33 cellular contexts compared by ENCODE assay signal in the genomic region with DNA sequence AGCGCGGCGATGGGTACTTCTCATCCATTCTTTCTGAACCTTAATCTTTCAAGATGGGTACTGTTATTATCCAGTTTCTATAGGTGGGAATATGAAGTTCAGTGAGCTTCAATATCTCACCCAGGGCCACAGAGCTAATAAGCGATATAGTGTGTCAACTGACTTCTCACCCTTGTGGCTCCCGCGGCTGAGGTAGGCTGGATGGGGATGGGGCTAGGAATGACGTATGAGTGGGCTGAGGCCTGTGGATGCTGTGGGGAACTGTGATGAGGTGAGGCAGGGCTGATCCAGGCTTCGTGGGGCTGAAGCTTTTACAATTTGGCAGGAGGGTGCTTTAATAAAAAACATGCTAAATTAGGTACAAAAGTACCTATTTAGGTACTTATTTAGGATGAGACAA. TPM values are rescaled to one million over a fixed set of nuclear protein-coding genes. Genes with fewer than 3 reads are reported as not detected.
DNase-seq lines count a peak whose midpoint lies in the region; ATAC-seq and TF ChIP-seq lines count a peak whose summit lies in the region.
"Had no signal": no experiment of that assay in that cellular context is flagged by ENCODE, and none has a peak within 500 bp of the region (broad histone marks: within the 10 kb centered on the region; RNA-seq: fewer than 3 reads in every experiment).

No MANE protein-coding gene starts in this region.

- no peak for TF ChIP-seq CTCF in neural progenitor cell (IDR thresholded peaks at IDR 0.05)
- no peak for TF ChIP-seq CTCF in GM10248 (IDR thresholded peaks at IDR 0.05; ENCODE audit: control extremely low read depth, extremely low read depth, low read depth, missing control alignments)

- H3K4me3 Mint-ChIP-seq in neural progenitor cell = no peak overlapping the region
- H3K4me3 Mint-ChIP-seq: B cell; CD14-positive monocyte; CD4-positive, alpha-beta memory T cell; CD4-positive, alpha-beta T cell; CD4-positive, CD25-positive, alpha-beta regulatory T cell; CD8-positive, alpha-beta memory T cell; CD8-positive, alpha-beta T cell had no signal

- H4K8ac ChIP-seq in neuronal stem cell (ENCODE audit: low read depth, low read length) = no peak overlapping the region

- no peaks in the 10 kb centered on the region for H4K20me1 ChIP-seq in neural progenitor cell (ENCODE audit: low read depth)
- H4K20me1 ChIP-seq: BLaER1; BLaER1 treated with 17β-estradiol and CSF1 and Interleukin-3, amounts not matched to agents 10 nM and 100 nM had no signal

- H3K36me3 ChIP-seq in KOPT-K1 (ENCODE audit: insufficient read depth, low read length) (no peaks in the 10 kb centered on the region), neural progenitor cell (no peaks in the 10 kb centered on the region), neuronal stem cell (replicated peaks in 1 of 2; ENCODE audit: control insufficient read depth in 2 of 2, insufficient read depth in 2 of 2, low read length in 2 of 2) (no peaks in the 10 kb centered on the region)
- H3K36me3 ChIP-seq: BE2C; BLaER1; BLaER1 treated with 17β-estradiol and CSF1 and Interleukin-3, amounts not matched to agents 10 nM and 100 nM had no signal

- DNase-seq in neural progenitor cell (ENCODE audit: low spot score) (no peak), neuronal stem cell (ENCODE audit: low spot score) (no peak), NCI-H187 treated with DMSO at 0.1 percent for 48 hours (lab: John Stamatoyannopoulos, UW) (no peak), GM10248 (ENCODE audit: extremely low spot score) (no peak)
- DNase-seq: 8988T; ACHN; AML-193; BE2C; C1 segment of cervical spinal cord; Caco-2; Calu3; CD4-positive, alpha-beta memory T cell; CD4-positive, alpha-beta T cell; CD4-positive, CD25-positive, alpha-beta regulatory T cell; CD8-positive, alpha-beta memory T cell; CD8-positive, alpha-beta T cell; COR-L47; DMS 273 treated with DMSO at 0.1 percent for 48 hours; DMS153; DMS53; DMS79; DMS79 treated with DMSO at 0.1 percent for 48 hours; DND-41; EL had no signal

- no peak overlapping the region for H2AK5ac ChIP-seq in neuronal stem cell (ENCODE audit: low read depth, low read length)

- H2BK5ac ChIP-seq in neuronal stem cell (ENCODE audit: low read length) = no peak overlapping the region

- H3K27me3 ChIP-seq in neural progenitor cell = no peaks in the 10 kb centered on the region
- peaks cover 0 to 52% (median 0%) of the 10 kb centered on the region in 3 experiments for H3K27me3 ChIP-seq in neuronal stem cell (ENCODE audit: control insufficient read depth in 3 of 3, insufficient read depth in 3 of 3, low read depth in 1 of 3, low read length in 3 of 3)
- H3K27me3 ChIP-seq: BE2C; BLaER1; BLaER1 treated with 17β-estradiol and CSF1 and Interleukin-3, amounts not matched to agents 10 nM and 100 nM had no signal

- no peak overlapping the region for H3K4ac ChIP-seq in neuronal stem cell (ENCODE audit: low read length)

- H3K4me3 ChIP-seq in neural progenitor cell (no peak overlapping the region), neuronal stem cell (ENCODE audit: low read length in 2 of 2) (no peak overlapping the region)
- H3K4me3 ChIP-seq: A549; BLaER1; BLaER1 treated with 17β-estradiol and CSF1 and Interleukin-3, amounts not matched to agents 10 nM and 100 nM had no signal

- peak overlapping the region; percentile 77 for H3K18ac ChIP-seq in neuronal stem cell (ENCODE audit: low read length)

- H3K27ac ChIP-seq in KOPT-K1 (ENCODE audit: low read depth, low read length, poor library complexity, severe bottlenecking) (peak overlapping the region; percentile 63), neural progenitor cell (no peak overlapping the region), neuronal stem cell (replicated peaks; ENCODE audit: low read length) (no peak overlapping the region)
- H3K27ac ChIP-seq: 22Rv1; A549; BLaER1; BLaER1 treated with 17β-estradiol and CSF1 and Interleukin-3, amounts not matched to agents 10 nM and 100 nM; C4-2B had no signal

- CTCF ChIA-PET in GM10248 (lab: Yijun Ruan, JAX) = interaction anchor here (1.0 to 16.8 kb wide), 7 partner anchors 10 to 106 kb away, joined by 3 to 279 read pairs (median 5); a partner anchor contains a TSS

- H2BK15ac ChIP-seq in neuronal stem cell (ENCODE audit: low read length) = no peak overlapping the region

- H3K27me3 Mint-ChIP-seq in neural progenitor cell (ENCODE audit: insufficient read depth, low read depth) = peaks cover 7% of the 10 kb centered on the region

- no peak for ATAC-seq in GM21786 (IDR thresholded peaks at IDR 0.05; ENCODE audit: unreplicated experiment)
- ATAC-seq: A549; CD8-positive, alpha-beta T cell had no signal

- no peaks in the 10 kb centered on the region for H3K79me1 ChIP-seq in neuronal stem cell (ENCODE audit: low read depth, low read length)

- H3K4me1 ChIP-seq in neural progenitor cell (peaks cover 8% of the 10 kb centered on the region), neuronal stem cell (ENCODE audit: control insufficient read depth in 2 of 2, insufficient read depth in 1 of 2, low read depth in 1 of 2, low read length in 2 of 2) (peaks cover 2 to 5% of the 10 kb centered on the region in 2 donors)
- H3K4me1 ChIP-seq: A549; BE2C; BLaER1 treated with 17β-estradiol and CSF1 and Interleukin-3, amounts not matched to agents 10 nM and 100 nM; Caco-2 had no signal

- no peak overlapping the region for H3K23ac ChIP-seq in neuronal stem cell (ENCODE audit: low read depth, low read length, poor library complexity)

- H2AFZ ChIP-seq in neural progenitor cell (replicated peaks) (no peak overlapping the region), neuronal stem cell (ENCODE audit: low read length) (no peak overlapping the region)

- no peaks in the 10 kb centered on the region for H3F3A ChIP-seq in neural progenitor cell (ENCODE audit: low read depth)

- peaks cover 7% of the 10 kb centered on the region for H3K4me1 Mint-ChIP-seq in neural progenitor cell

- no peak overlapping the region for H2BK120ac ChIP-seq in neuronal stem cell (ENCODE audit: low read depth, low read length)

- no peak overlapping the region for H2BK12ac ChIP-seq in neuronal stem cell (ENCODE audit: low read length)

- H3K4me2 ChIP-seq in neural progenitor cell (peak overlapping the region; percentile 47), neuronal stem cell (ENCODE audit: insufficient read depth, low read length, poor library complexity, severe bottlenecking) (no peak overlapping the region)
- H3K4me2 ChIP-seq: A549; BLaER1; BLaER1 treated with 17β-estradiol and CSF1 and Interleukin-3, amounts not matched to agents 10 nM and 100 nM had no signal

- POLR2A ChIA-PET in GM10248 (lab: Yijun Ruan, JAX) = no interaction called here

- no peaks in the 10 kb centered on the region for H3K9me3 ChIP-seq in KOPT-K1 (ENCODE audit: insufficient read depth, low read length, poor library complexity, severe bottlenecking)
- H3K9me3 ChIP-seq in neural progenitor cell (ENCODE audit: low read depth) = no peaks in the 10 kb centered on the region
- H3K9me3 ChIP-seq in neuronal stem cell (replicated peaks in 1 of 2; ENCODE audit: control insufficient read depth in 2 of 2, insufficient read depth in 1 of 2, low read depth in 1 of 2, low read length in 2 of 2) = peaks cover 0 to 3% of the 10 kb centered on the region in 2 donors
- H3K9me3 ChIP-seq: A549; BE2C; BLaER1; BLaER1 treated with 17β-estradiol and CSF1 and Interleukin-3, amounts not matched to agents 10 nM and 100 nM; Caco-2 had no signal

- H3K36me3 Mint-ChIP-seq in neural progenitor cell = no peaks in the 10 kb centered on the region
- H3K36me3 Mint-ChIP-seq: CD14-positive monocyte; CD4-positive, alpha-beta memory T cell; CD4-positive, CD25-positive, alpha-beta regulatory T cell; CD8-positive, alpha-beta memory T cell; CD8-positive, alpha-beta T cell had no signal

- H3K79me2 ChIP-seq in neural progenitor cell (ENCODE audit: low read depth) = no peaks in the 10 kb centered on the region

- WGBS in neuronal stem cell (ENCODE audit: extremely low coverage in 2 of 2, insufficient read length in 2 of 2, insufficient replicate concordance in 1 of 2), 2 donors = no CpG with 5 or more reads among the region's 8 CpGs

- H3K27ac Mint-ChIP-seq in neural progenitor cell = peak overlapping the region; percentile 14
- H3K27ac Mint-ChIP-seq: B cell; CD14-positive monocyte; CD4-positive, alpha-beta T cell; CD4-positive, CD25-positive, alpha-beta regulatory T cell; CD8-positive, alpha-beta T cell had no signal

- no peak overlapping the region for H3K14ac ChIP-seq in neuronal stem cell (ENCODE audit: low read length)

- no peak overlapping the region for H3K9ac ChIP-seq in neural progenitor cell
- peak overlapping the region; percentile 68 for H3K9ac ChIP-seq in neuronal stem cell (ENCODE audit: low read depth, low read length, poor library complexity)
- H3K9ac ChIP-seq: BLaER1; BLaER1 treated with 17β-estradiol and CSF1 and Interleukin-3, amounts not matched to agents 10 nM and 100 nM had no signal

- no peak overlapping the region for H4K91ac ChIP-seq in neuronal stem cell (ENCODE audit: low read depth, low read length, poor library complexity)

- H3K9me3 Mint-ChIP-seq in neural progenitor cell = no peaks in the 10 kb centered on the region
- H3K9me3 Mint-ChIP-seq: CD14-positive monocyte; CD4-positive, alpha-beta memory T cell; CD4-positive, alpha-beta T cell; CD8-positive, alpha-beta memory T cell; CD8-positive, alpha-beta T cell had no signal

RNA-seq across cellular contexts. Expression of a gene that starts 32.9 kb away (rescaled TPM):
- total RNA-seq in neural progenitor cell (ENCODE audit: low replicate concordance) = 6.3 and 11.4 TPM in 2 replicates
- 4.0 TPM for polyA plus RNA-seq in neuronal stem cell (2013, experiment 1 of 2)
- 4.3 TPM for polyA plus RNA-seq in neuronal stem cell (2013, experiment 2 of 2)
